Comparison of ENCODE assay signal across 17 cellular contexts in genomic region chr10:4201866-4202825, GRCh38.
"Had no signal": no experiment of that assay in that cellular context is flagged by ENCODE, and none has a peak within 500 bp of the region (broad histone marks: within the 10 kb centered on the region; RNA-seq: fewer than 3 reads in every experiment).

No MANE protein-coding gene starts in this region.

- H3K27ac ChIP-seq: brain microvascular endothelial cell, left ventricle myocardium inferior, ovary, thoracic aorta, uterus had no signal

- H3K27ac Mint-ChIP-seq: activated naive CD8-positive, alpha-beta T cell; stimulated activated naive CD8-positive, alpha-beta T cell treated with anti-CD3 and anti-CD28 coated beads, Interleukin-15, Interleukin-2, amounts not matched to agents 100 ng/mL and 50 ng/mL, for 24 hours had no signal

- ATAC-seq: activated T-cell treated with anti-CD3 and anti-CD28 coated beads, Interleukin-2, amount 50 U/mL, for 4 hours had no signal

- H3K36me3 Mint-ChIP-seq: activated naive CD8-positive, alpha-beta T cell had no signal

- H3K27me3 ChIP-seq: brain microvascular endothelial cell, ovary, uterus had no signal

- H3K9me3 Mint-ChIP-seq: activated T-cell treated with anti-CD3 and anti-CD28 coated beads, Interleukin-2, amount 50 U/mL, for 4 hours; stimulated activated naive CD8-positive, alpha-beta T cell treated with anti-CD3 and anti-CD28 coated beads, Interleukin-15, Interleukin-2, amounts not matched to agents 100 ng/mL and 50 ng/mL, for 24 hours had no signal

- DNase-seq: activated gamma-delta T cell; activated T-cell treated with anti-CD3 and anti-CD28 coated beads, Interleukin-2, amount 50 U/mL, for 4 hours; amygdala; brain microvascular endothelial cell; erythroblast; foreskin melanocyte; head of caudate nucleus; kidney; left ventricle myocardium inferior; ovary; stimulated activated CD4-positive, alpha-beta T cell treated with anti-CD3 and anti-CD28 coated beads, Interleukin-15, amount 100 ng/mL, for 24 hours; stimulated activated CD4-positive, alpha-beta T cell treated with anti-CD3 and anti-CD28 coated beads, Interleukin-4, amount 100 ng/mL, for 24 hours; uterus had no signal

- H3K4me3 ChIP-seq: left ventricle myocardium inferior, ovary, thoracic aorta, uterus had no signal

- H3K4me3 Mint-ChIP-seq: activated naive CD8-positive, alpha-beta T cell; activated T-cell treated with anti-CD3 and anti-CD28 coated beads, Interleukin-2, amount 50 U/mL, for 4 hours; stimulated activated naive CD8-positive, alpha-beta T cell treated with anti-CD3 and anti-CD28 coated beads, Interleukin-15, Interleukin-2, amounts not matched to agents 100 ng/mL and 50 ng/mL, for 24 hours had no signal

- FAIRE-seq: kidney, TTC549 had no signal

- H3K9me3 ChIP-seq: left ventricle myocardium inferior, ovary, thoracic aorta, uterus had no signal

- H3K36me3 ChIP-seq: brain microvascular endothelial cell, left ventricle myocardium inferior, ovary, thoracic aorta, uterus had no signal
